ENCODE assay signal across 29 cellular contexts in genomic region chr7:11985376-11985775, GRCh38.
"Had no signal": no experiment of that assay in that cellular context is flagged by ENCODE, and none has a peak within 500 bp of the region (broad histone marks: within the 10 kb centered on the region; RNA-seq: fewer than 3 reads in every experiment).

No MANE protein-coding gene starts in this region.

- H3K4me3 Mint-ChIP-seq: activated CD4-positive, alpha-beta memory T cell treated with anti-CD3 and anti-CD28 coated beads for 36 hours; activated CD4-positive, alpha-beta T cell treated with anti-CD3 and anti-CD28 coated beads for 36 hours; activated CD4-positive, alpha-beta T cell treated with anti-CD3 and anti-CD28 coated beads, Interleukin-2, amount 10 ng/mL, durations not matched to agents 24 days and 14 days; activated CD8-positive, alpha-beta T cell treated with anti-CD3 and anti-CD28 coated beads, Interleukin-2, amount 10 ng/mL, durations not matched to agents 7 days and 5 days; activated naive CD8-positive, alpha-beta T cell; activated T-cell treated with anti-CD3 and anti-CD28 coated beads, Interleukin-2, amount 50 U/mL, for 24 hours; activated T-cell treated with anti-CD3 and anti-CD28 coated beads, Interleukin-2, amount 50 U/mL, for 72 hours; effector memory CD8-positive, alpha-beta T cell had no signal

- H3K27me3 Mint-ChIP-seq: activated CD4-positive, alpha-beta memory T cell treated with anti-CD3 and anti-CD28 coated beads for 36 hours; activated CD4-positive, alpha-beta T cell treated with anti-CD3 and anti-CD28 coated beads for 36 hours; activated CD4-positive, alpha-beta T cell treated with anti-CD3 and anti-CD28 coated beads, Interleukin-2, amount 10 ng/mL, durations not matched to agents 24 days and 14 days; activated naive CD8-positive, alpha-beta T cell; activated T-cell treated with anti-CD3 and anti-CD28 coated beads, Interleukin-2, amount 50 U/mL, for 24 hours; effector memory CD8-positive, alpha-beta T cell had no signal

- H3K9me3 Mint-ChIP-seq: activated CD4-positive, alpha-beta T cell treated with anti-CD3 and anti-CD28 coated beads, Interleukin-2, amount 10 ng/mL, durations not matched to agents 24 days and 14 days had no signal

- H3K27ac ChIP-seq: body of pancreas, esophagus muscularis mucosa, gastroesophageal sphincter, heart right ventricle had no signal

- H3K4me1 Mint-ChIP-seq: activated CD4-positive, alpha-beta T cell treated with anti-CD3 and anti-CD28 coated beads for 36 hours; activated CD4-positive, alpha-beta T cell treated with anti-CD3 and anti-CD28 coated beads, Interleukin-2, amount 10 ng/mL, durations not matched to agents 24 days and 14 days had no signal

- ATAC-seq: activated CD4-positive, alpha-beta T cell treated with anti-CD3 and anti-CD28 coated beads for 36 hours; activated CD8-positive, alpha-beta T cell treated with anti-CD3 and anti-CD28 coated beads, Interleukin-2, amount 10 ng/mL, durations not matched to agents 7 days and 5 days; activated T-cell treated with anti-CD3 and anti-CD28 coated beads, Interleukin-2, amount 50 U/mL, for 72 hours; body of pancreas; effector memory CD8-positive, alpha-beta T cell; gastroesophageal sphincter; heart right ventricle had no signal

- H3K27me3 ChIP-seq: body of pancreas, esophagus muscularis mucosa, gastroesophageal sphincter, heart right ventricle had no signal

- H3K9me3 ChIP-seq: body of pancreas had no signal

- H3K4me1 ChIP-seq: esophagus muscularis mucosa, gastroesophageal sphincter, heart right ventricle had no signal

- DNase-seq: activated CD4-positive, alpha-beta memory T cell treated with anti-CD3 and anti-CD28 coated beads for 36 hours; activated CD4-positive, alpha-beta T cell treated with anti-CD3 and anti-CD28 coated beads for 36 hours; activated CD4-positive, alpha-beta T cell treated with anti-CD3 and anti-CD28 coated beads, Interleukin-2, amount 10 ng/mL, durations not matched to agents 24 days and 14 days; activated CD4-positive, CD25-positive, alpha-beta regulatory T cell; activated CD4-positive, CD25-positive, alpha-beta regulatory T cell treated with anti-CD3 and anti-CD28 coated beads, Interleukin-2, amount 50 U/mL, for 72 hours; activated CD8-positive, alpha-beta memory T cell treated with anti-CD3 and anti-CD28 coated beads, Interleukin-2, amount 50 U/mL, for 48 hours; activated CD8-positive, alpha-beta T cell treated with anti-CD3 and anti-CD28 coated beads, Interleukin-2, amount 10 ng/mL, durations not matched to agents 7 days and 5 days; activated gamma-delta T cell; activated naive CD4-positive, alpha-beta T cell; activated naive CD4-positive, alpha-beta T cell treated with anti-CD3 and anti-CD28 coated beads, Interleukin-2, amount 50 U/mL, for 16 hours; activated T-cell treated with anti-CD3 and anti-CD28 coated beads for 4 hours; activated T-cell treated with anti-CD3 and anti-CD28 coated beads, Interleukin-2, amount 50 U/mL, for 24 hours; activated T-cell treated with anti-CD3 and anti-CD28 coated beads, Interleukin-2, amount 50 U/mL, for 72 hours; amniotic stem cell; anterior cingulate cortex; body of pancreas; caudate nucleus; cortex of kidney; dermis blood vessel endothelial cell; effector CD4-positive, alpha-beta T cell; effector memory CD8-positive, alpha-beta T cell; erythroblast; foreskin melanocyte; heart right ventricle; T-helper 2 cell had no signal

- FAIRE-seq: colon had no signal

- H3K27ac Mint-ChIP-seq: activated CD4-positive, alpha-beta memory T cell treated with anti-CD3 and anti-CD28 coated beads for 36 hours; activated CD4-positive, alpha-beta T cell treated with anti-CD3 and anti-CD28 coated beads for 36 hours; activated CD4-positive, alpha-beta T cell treated with anti-CD3 and anti-CD28 coated beads, Interleukin-2, amount 10 ng/mL, durations not matched to agents 24 days and 14 days; activated CD8-positive, alpha-beta T cell treated with anti-CD3 and anti-CD28 coated beads, Interleukin-2, amount 10 ng/mL, durations not matched to agents 7 days and 5 days; activated naive CD8-positive, alpha-beta T cell; activated T-cell treated with anti-CD3 and anti-CD28 coated beads, Interleukin-2, amount 50 U/mL, for 24 hours; activated T-cell treated with anti-CD3 and anti-CD28 coated beads, Interleukin-2, amount 50 U/mL, for 72 hours; effector memory CD8-positive, alpha-beta T cell had no signal

- H3K4me3 ChIP-seq: body of pancreas, esophagus muscularis mucosa, gastroesophageal sphincter, heart right ventricle had no signal

- H3K36me3 ChIP-seq: esophagus muscularis mucosa, gastroesophageal sphincter, heart right ventricle had no signal

- H3K36me3 Mint-ChIP-seq: activated CD4-positive, alpha-beta memory T cell treated with anti-CD3 and anti-CD28 coated beads for 36 hours; activated naive CD8-positive, alpha-beta T cell had no signal
